Comparison of ENCODE assay signal across 8 cellular contexts in the genomic region with DNA sequence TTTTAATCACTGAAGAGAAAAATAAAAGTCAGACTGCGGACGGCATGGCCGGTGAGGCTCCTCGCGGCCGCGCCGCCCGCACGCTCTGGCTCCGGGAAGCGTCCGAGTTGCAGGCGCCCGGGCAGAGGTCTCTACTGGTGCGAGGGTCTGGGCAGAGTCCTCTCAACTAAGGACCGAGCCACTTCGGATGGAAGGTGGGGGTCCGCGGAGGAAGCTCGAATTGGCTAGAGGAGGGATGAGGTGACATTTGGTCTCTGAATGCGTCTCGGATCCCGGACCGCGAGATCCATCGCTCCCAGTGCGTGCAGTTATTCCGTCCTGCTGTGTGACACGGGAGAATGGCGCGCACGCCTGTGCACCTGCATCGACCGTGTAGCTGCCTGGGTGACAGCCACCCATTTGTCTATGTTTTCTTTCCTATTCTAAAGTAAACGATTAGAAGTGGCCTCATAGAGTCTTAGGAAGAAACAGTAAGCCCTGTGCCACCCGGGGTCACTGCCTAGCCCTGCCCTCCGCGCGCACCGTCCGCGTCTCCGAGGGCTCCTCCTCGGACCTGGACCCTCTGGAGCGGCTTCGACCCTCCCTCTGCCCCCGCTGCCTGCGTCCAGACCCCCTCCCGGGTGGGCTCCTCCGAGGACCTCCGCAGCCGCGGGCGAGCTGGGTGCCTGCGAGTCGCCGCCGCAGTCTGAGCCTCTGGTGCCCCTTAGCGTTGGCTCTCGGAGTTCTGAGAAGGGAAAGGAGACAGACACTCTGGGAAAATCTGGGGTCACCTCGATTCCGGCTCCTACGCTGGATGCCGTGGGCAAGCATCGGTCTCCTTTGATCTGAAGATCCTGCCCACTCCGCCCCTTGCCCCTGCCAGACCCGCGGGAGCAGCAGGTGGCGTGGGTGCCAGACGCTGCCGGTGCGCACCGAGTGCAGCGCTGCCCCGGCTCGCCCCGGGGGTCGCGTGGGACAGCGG.
DNase-seq lines count a peak whose midpoint lies in the region; ATAC-seq lines count a peak whose summit lies in the region.

No MANE protein-coding gene starts in this region.

- peak overlapping the region; percentile 79 for H3K4me3 ChIP-seq in iPS-11a (ENCODE audit: low read depth, low read length)
- peak overlapping the region; percentile 49 to 61 (median 54) for H3K4me3 ChIP-seq in skeletal muscle tissue (ENCODE audit: low read length in 3 of 3)

- DNase-seq in GM03348 (ENCODE audit: low spot score) (peak; percentile 56), NCI-H2029 treated with DMSO at 0.1 percent for 48 hours (lab: John Stamatoyannopoulos, UW) (peak; percentile 33), amniotic epithelial cell (ENCODE audit: low read depth) (peak; percentile 37)
- DNase-seq in stimulated activated CD4-positive, alpha-beta T cell treated with anti-CD3 and anti-CD28 coated beads, Interleukin-1b, Interleukin-23, amount 100 ng/mL, for 48 hours, result no peak

- H3K4me1 ChIP-seq in skeletal muscle tissue (ENCODE audit: control insufficient read depth in 3 of 3, insufficient read depth in 3 of 3, low read length in 3 of 3), result peaks cover 9 to 17% (median 12%) of the 10 kb centered on the region in 3 donors

- ATAC-seq in HG03571 (IDR thresholded peaks at IDR 0.05; ENCODE audit: unreplicated experiment) (no peak), GM18511 (IDR thresholded peaks at IDR 0.05; ENCODE audit: unreplicated experiment) (no peak)

- peaks cover 0 to 3% (median 0%) of the 10 kb centered on the region in 3 donors for H3K9me3 ChIP-seq in skeletal muscle tissue (ENCODE audit: control insufficient read depth in 3 of 3, low read length in 3 of 3)

- peaks cover 24 to 35% (median 31%) of the 10 kb centered on the region in 3 donors for H3K27me3 ChIP-seq in skeletal muscle tissue (ENCODE audit: control insufficient read depth in 3 of 3, insufficient read depth in 3 of 3, low read length in 3 of 3)

- H3K36me3 ChIP-seq in skeletal muscle tissue (ENCODE audit: control insufficient read depth in 3 of 3, insufficient read depth in 3 of 3, low read length in 3 of 3), result no peaks in the 10 kb centered on the region

- no peak overlapping the region for H3K9ac ChIP-seq in skeletal muscle tissue (ENCODE audit: low read depth in 1 of 3, low read length in 3 of 3)

- H3K27ac ChIP-seq in skeletal muscle tissue (ENCODE audit: low read depth, low read length), result no peak overlapping the region
